17 cellular contexts compared by ENCODE assay signal in genomic region chr2:8647462-8647857, GRCh38. TPM values are rescaled to one million over a fixed set of nuclear protein-coding genes. Genes with fewer than 3 reads are reported as not detected.
DNase-seq lines count a peak whose midpoint lies in the region; ATAC-seq and TF ChIP-seq lines count a peak whose summit lies in the region.
"Had no signal": no experiment of that assay in that cellular context is flagged by ENCODE, and none has a peak within 500 bp of the region (broad histone marks: within the 10 kb centered on the region; RNA-seq: fewer than 3 reads in every experiment).

No MANE protein-coding gene starts in this region.

- H3K4me2 ChIP-seq in HCT116 (ENCODE audit: low read length) = no peak overlapping the region
- H3K4me2 ChIP-seq: A549 had no signal

- no peaks in the 10 kb centered on the region for H3K36me3 ChIP-seq in HCT116 (ENCODE audit: control insufficient read depth in 1 of 2, insufficient read depth in 2 of 2, low read length in 2 of 2)
- no peaks in the 10 kb centered on the region for H3K36me3 ChIP-seq in upper lobe of right lung

- peaks cover 44% of the 10 kb centered on the region for H3K4me1 Mint-ChIP-seq in neural crest cell
- H3K4me1 Mint-ChIP-seq in activated CD4-positive, alpha-beta memory T cell treated with anti-CD3 and anti-CD28 coated beads for 36 hours (ENCODE audit: low read depth) = no peaks in the 10 kb centered on the region

- POLR2A ChIA-PET in HCT116 (lab: Charles Lee) = no interaction called here
- POLR2A ChIA-PET in activated CD4-positive, alpha-beta memory T cell treated with anti-CD3 and anti-CD28 coated beads for 36 hours (lab: Charles Lee) = no interaction called here

- H3K9ac ChIP-seq in HCT116 (ENCODE audit: low read length) = no peak overlapping the region

- RAD21 ChIA-PET in HCT116 (lab: Charles Lee; ENCODE audit: low non-redundant PET in 1 of 2, low total read pairs in 2 of 2, uncharacterized antibody in 2 of 2, unreplicated experiment in 2 of 2) = no interaction called here

- no peak for TF ChIP-seq POLR2A in HCT116 (IDR thresholded peaks at IDR 0.05; ENCODE audit: borderline replicate concordance, extremely low read depth, insufficient read depth, insufficient read length)

- CTCF ChIA-PET in HCT116 (lab: Charles Lee) = no interaction called here
- CTCF ChIA-PET in activated CD4-positive, alpha-beta memory T cell treated with anti-CD3 and anti-CD28 coated beads for 36 hours (lab: Charles Lee) = no interaction called here

- peaks cover 3% of the 10 kb centered on the region for H3K9me3 Mint-ChIP-seq in neural crest cell
- no peaks in the 10 kb centered on the region for H3K9me3 Mint-ChIP-seq in activated CD4-positive, alpha-beta memory T cell treated with anti-CD3 and anti-CD28 coated beads for 36 hours
- H3K9me3 Mint-ChIP-seq: CD4-positive, alpha-beta T cell had no signal

- TF ChIP-seq CTCF in HCT116 (IDR thresholded peaks at IDR 0.05 in 2 of 3, conservative IDR thresholded peaks at IDR 0.05 in 1 of 3; ENCODE audit: borderline replicate concordance in 1 of 3, insufficient read depth in 1 of 3, low read depth in 2 of 3, low read length in 2 of 3) (no peak), neural crest cell (conservative IDR thresholded peaks at IDR 0.05) (no peak), upper lobe of right lung (IDR thresholded peaks at IDR 0.05) (no peak)

- H3K9me3 ChIP-seq in HCT116 (ENCODE audit: control insufficient read depth in 1 of 2, insufficient read depth in 1 of 2, low read depth in 1 of 2, low read length in 2 of 2) (no peaks in the 10 kb centered on the region), upper lobe of right lung (no peaks in the 10 kb centered on the region)
- H3K9me3 ChIP-seq: A549, Caco-2 had no signal

- no peaks in the 10 kb centered on the region for H3K79me2 ChIP-seq in HCT116 (ENCODE audit: insufficient read depth, low read length)

- ATAC-seq in HCT116 (peak; percentile 56; the same call in 1 of the 2 replicates), upper lobe of right lung (no peak)

- H3K27ac Mint-ChIP-seq in neural crest cell (ENCODE audit: unreplicated experiment) = peak overlapping the region; percentile 84
- H3K27ac Mint-ChIP-seq in activated CD4-positive, alpha-beta memory T cell treated with anti-CD3 and anti-CD28 coated beads for 36 hours = no peak overlapping the region
- H3K27ac Mint-ChIP-seq: CD4-positive, alpha-beta T cell had no signal

- H3K36me3 Mint-ChIP-seq in neural crest cell (ENCODE audit: low read depth) = peaks cover 2% of the 10 kb centered on the region
- no peaks in the 10 kb centered on the region for H3K36me3 Mint-ChIP-seq in activated CD4-positive, alpha-beta memory T cell treated with anti-CD3 and anti-CD28 coated beads for 36 hours

- H3K4me1 ChIP-seq in HCT116 (ENCODE audit: control insufficient read depth in 1 of 2, insufficient read depth in 2 of 2, low read length in 2 of 2) (peaks cover 2 to 16% of the 10 kb centered on the region in 2 experiments; a peak in 3 of 4 replicates), upper lobe of right lung (peaks cover 9% of the 10 kb centered on the region)

- intact Hi-C loops in HCT116 (cut with micrococcal nuclease) (no loop called here), upper lobe of right lung (cut with DNase I) (no loop called here)
- intact Hi-C loops in activated CD4-positive, alpha-beta memory T cell treated with anti-CD3 and anti-CD28 coated beads for 36 hours (cut with micrococcal nuclease) = no loop called here

- BruUV-seq in HCT116 (replicated peaks; lab: Mats Ljungman, UMichigan) = no TSS peak

- DNase-seq in DMS53 (lab: John Stamatoyannopoulos, UW) = peak; percentile 14
- no peak for DNase-seq in DMS53 treated with DMSO at 0.1 percent for 48 hours (lab: John Stamatoyannopoulos, UW; ENCODE audit: unreplicated experiment)
- no peak for DNase-seq in HCT116 (ENCODE audit: low read depth, low spot score)
- DNase-seq in neural crest cell (ENCODE audit: low read depth, low spot score) = no peak
- peak; percentile 25 for DNase-seq in upper lobe of right lung
- DNase-seq in activated CD4-positive, alpha-beta memory T cell treated with anti-CD3 and anti-CD28 coated beads for 36 hours = no peak
- DNase-seq in SHP77 treated with DMSO at 0.1 percent for 48 hours (lab: John Stamatoyannopoulos, UW) = no peak
- DNase-seq: AML-193; Caco-2; CD4-positive, alpha-beta T cell; DMS79 treated with DMSO at 0.1 percent for 48 hours; GF-D8; GOT3; H7 had no signal

- no peaks in the 10 kb centered on the region for H3K27me3 ChIP-seq in HCT116 (ENCODE audit: insufficient read depth, low read length)
- H3K27me3 ChIP-seq in upper lobe of right lung = no peaks in the 10 kb centered on the region

- no peak overlapping the region for H3K27ac ChIP-seq in HCT116 (ENCODE audit: low read depth, low read length)
- no peak overlapping the region for H3K27ac ChIP-seq in upper lobe of right lung
- H3K27ac ChIP-seq: 22Rv1, C4-2B had no signal

- no peaks in the 10 kb centered on the region for H3K27me3 Mint-ChIP-seq in neural crest cell (ENCODE audit: low read depth)
- H3K27me3 Mint-ChIP-seq in activated CD4-positive, alpha-beta memory T cell treated with anti-CD3 and anti-CD28 coated beads for 36 hours = no peaks in the 10 kb centered on the region
- H3K27me3 Mint-ChIP-seq: CD4-positive, alpha-beta T cell had no signal

- TF ChIP-seq RAD21 in HCT116 (IDR thresholded peaks at IDR 0.05; ENCODE audit: low read depth) = no peak

- H3K4me3 ChIP-seq in HCT116 (replicated peaks in 1 of 2; ENCODE audit: low read depth in 1 of 2, low read length in 2 of 2) (no peak overlapping the region), upper lobe of right lung (no peak overlapping the region)
- H3K4me3 ChIP-seq: A549 had no signal

- H3K4me3 Mint-ChIP-seq in neural crest cell = no peak overlapping the region
- no peak overlapping the region for H3K4me3 Mint-ChIP-seq in activated CD4-positive, alpha-beta memory T cell treated with anti-CD3 and anti-CD28 coated beads for 36 hours
- H3K4me3 Mint-ChIP-seq: CD4-positive, alpha-beta T cell had no signal

- no peaks in the 10 kb centered on the region for H4K20me1 ChIP-seq in HCT116 (ENCODE audit: insufficient read depth)

- no peaks in the 10 kb centered on the region for H3K9me2 ChIP-seq in HCT116 (ENCODE audit: insufficient read depth)

- H2AFZ ChIP-seq in HCT116 (ENCODE audit: low read depth, low read length, poor library complexity, severe bottlenecking) = no peak overlapping the region

TF ChIP-seq in HCT116, 20 proteins besides CTCF, POLR2A, EP300 and RAD21:
- TF ChIP-seq SIN3A (IDR thresholded peaks at IDR 0.05; ENCODE audit: low read depth) = no peak
- TF ChIP-seq ZFX (IDR thresholded peaks at IDR 0.05) = no peak
- TF ChIP-seq MAX (IDR thresholded peaks at IDR 0.05) = no peak
- no peak for TF ChIP-seq POLR2AphosphoS5 (IDR thresholded peaks at IDR 0.05; ENCODE audit: low read depth, low read length)
- TF ChIP-seq JUND (IDR thresholded peaks at IDR 0.05) = no peak
- no peak for TF ChIP-seq SRF (IDR thresholded peaks at IDR 0.05; ENCODE audit: low read depth)
- TF ChIP-seq SP1 (IDR thresholded peaks at IDR 0.05; ENCODE audit: low read depth) = no peak
- no peak for TF ChIP-seq REST (IDR thresholded peaks at IDR 0.05; ENCODE audit: low read depth)
- no peak for TF ChIP-seq FOSL1 (IDR thresholded peaks at IDR 0.05; ENCODE audit: low read depth)

RNA-seq across cellular contexts. Expression of gene ID2, which starts 34.4 kb away (rescaled TPM):
- total RNA-seq in HCT116 (2021; ENCODE audit: unreplicated experiment) (112 TPM), neural crest cell (44.1 and 46.1 TPM in 2 replicates), upper lobe of right lung (99.5 TPM)
- polyA plus RNA-seq in HCT116 (2012) = 197 and 259 TPM in 2 replicates
- 100 to 1,000 TPM; 182 to 193 TPM for total RNA-seq in activated CD4-positive, alpha-beta memory T cell treated with anti-CD3 and anti-CD28 coated beads for 36 hours

Comparison
In these comparisons a context has a peak if more than half of its experiments do, and no peak if none do; other contexts are left out.
1. DNase-seq: peak in DMS53 (single experiment) and upper lobe of right lung (single experiment); none in DMS53 treated with DMSO at 0.1 percent for 48 hours (single experiment), HCT116 (single experiment), neural crest cell (single experiment), activated CD4-positive, alpha-beta memory T cell treated with anti-CD3 and anti-CD28 coated beads for 36 hours (single experiment) and SHP77 treated with DMSO at 0.1 percent for 48 hours (single experiment).